ENCODE assay signal across 10 cellular contexts in the genomic region with DNA sequence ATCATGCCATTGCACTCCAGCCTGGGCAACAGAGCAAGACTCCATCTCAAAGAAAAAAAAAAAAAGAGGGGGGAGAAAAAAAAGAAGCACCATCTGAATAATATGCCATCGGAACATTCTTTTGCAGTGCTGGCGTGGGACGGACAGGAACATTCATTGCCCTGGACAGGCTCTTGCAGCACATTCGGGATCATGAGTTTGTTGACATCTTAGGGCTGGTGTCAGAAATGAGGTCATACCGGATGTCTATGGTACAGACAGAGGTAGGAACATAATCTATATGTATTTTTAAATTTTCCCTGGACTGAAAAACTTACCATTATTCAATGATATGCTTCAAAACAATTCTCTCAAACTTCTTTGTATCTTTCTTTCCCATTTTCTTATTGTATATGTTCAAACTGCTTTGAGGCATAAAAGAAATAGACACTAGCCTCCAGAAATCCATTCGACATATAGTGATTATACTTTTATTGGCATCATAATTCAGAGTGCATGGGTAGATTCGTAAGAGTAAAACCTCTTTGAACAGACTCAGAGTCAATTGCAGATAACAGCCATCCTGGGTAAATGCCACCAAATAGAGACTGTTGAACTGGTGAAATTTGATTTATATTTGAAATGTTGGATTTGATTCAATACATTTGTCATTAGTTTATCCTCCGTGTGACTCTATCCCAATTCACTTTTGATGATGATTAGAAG.
DNase-seq lines count a peak whose midpoint lies in the region; ATAC-seq and TF ChIP-seq lines count a peak whose summit lies in the region.
"Had no signal": no experiment of that assay in that cellular context is flagged by ENCODE, and none has a peak within 500 bp of the region (broad histone marks: within the 10 kb centered on the region; RNA-seq: fewer than 3 reads in every experiment).

No MANE protein-coding gene starts in this region.

- H3K4me1 Mint-ChIP-seq in activated T-cell treated with anti-CD3 and anti-CD28 coated beads, Interleukin-2, amount 50 U/mL, for 72 hours (ENCODE audit: low read depth): peaks cover 11% of the 10 kb centered on the region

- WGBS in smooth muscle cell (ENCODE audit: low lambda C conversion rate): 71% methylated on average over 8 of the region's 8 CpGs

- DNase-seq in activated T-cell treated with anti-CD3 and anti-CD28 coated beads, Interleukin-2, amount 50 U/mL, for 72 hours: no peak
- DNase-seq in activated T-cell treated with anti-CD3 and anti-CD28 coated beads for 4 hours (no peak), WERI-Rb-1 (no peak), fibroblast of villous mesenchyme (ENCODE audit: low read depth) (peak; percentile 70), smooth muscle cell (lab: John Stamatoyannopoulos, UW; ENCODE audit: unreplicated experiment) (no peak), dedifferentiated amniotic fluid mesenchymal stem cell (ENCODE audit: extremely low spot score) (no peak), NCI-H69 (lab: John Stamatoyannopoulos, UW) (no peak)

- no peak overlapping the region for H3K27ac Mint-ChIP-seq in activated T-cell treated with anti-CD3 and anti-CD28 coated beads, Interleukin-2, amount 50 U/mL, for 72 hours

- H3K27me3 ChIP-seq in WERI-Rb-1 (ENCODE audit: insufficient read depth, low read depth, severe bottlenecking): no peaks in the 10 kb centered on the region
- peaks cover 4% of the 10 kb centered on the region for H3K27me3 ChIP-seq in smooth muscle cell (ENCODE audit: low read depth)

- no peak for TF ChIP-seq CTCF in WERI-Rb-1 (IDR thresholded peaks at IDR 0.05; ENCODE audit: low read depth, low read length)
- TF ChIP-seq CTCF in fibroblast of villous mesenchyme (IDR thresholded peaks at IDR 0.05; ENCODE audit: insufficient read depth, low read depth, low read length): no peak
- no peak for TF ChIP-seq CTCF in smooth muscle cell (IDR thresholded peaks at IDR 0.05; ENCODE audit: borderline replicate concordance, insufficient read depth, poor library complexity, severe bottlenecking)

- no peak for ATAC-seq in activated T-cell treated with anti-CD3 and anti-CD28 coated beads, Interleukin-2, amount 50 U/mL, for 72 hours (replicated peaks in 1 of 2)
- ATAC-seq in HG03520 (IDR thresholded peaks at IDR 0.05; ENCODE audit: unreplicated experiment): no peak

- H3K36me3 ChIP-seq in WERI-Rb-1 (no peaks in the 10 kb centered on the region), smooth muscle cell (ENCODE audit: low read depth) (no peaks in the 10 kb centered on the region)

- H3K9me3 ChIP-seq in WERI-Rb-1 (ENCODE audit: severe bottlenecking) (no peaks in the 10 kb centered on the region), smooth muscle cell (replicated peaks; ENCODE audit: low read depth) (no peaks in the 10 kb centered on the region)

- H3K27me3 Mint-ChIP-seq in activated T-cell treated with anti-CD3 and anti-CD28 coated beads, Interleukin-2, amount 50 U/mL, for 72 hours (ENCODE audit: low read depth): no peaks in the 10 kb centered on the region
- H3K27me3 Mint-ChIP-seq: brain, naive B cell had no signal

- H3K4me3 Mint-ChIP-seq in activated T-cell treated with anti-CD3 and anti-CD28 coated beads, Interleukin-2, amount 50 U/mL, for 72 hours: peak overlapping the region; percentile 81

- peak overlapping the region; percentile 81 for H3K4me2 ChIP-seq in smooth muscle cell

- H3K79me2 ChIP-seq in smooth muscle cell (ENCODE audit: low read depth): no peaks in the 10 kb centered on the region

- H3K9ac ChIP-seq in smooth muscle cell (ENCODE audit: low read depth): no peak overlapping the region

- H3K36me3 Mint-ChIP-seq in activated T-cell treated with anti-CD3 and anti-CD28 coated beads, Interleukin-2, amount 50 U/mL, for 72 hours (ENCODE audit: insufficient read depth in 2 of 2): no peaks in the 10 kb centered on the region

- peak overlapping the region; percentile 59 for H3K27ac ChIP-seq in WERI-Rb-1
- no peak overlapping the region for H3K27ac ChIP-seq in smooth muscle cell (ENCODE audit: low read depth)

- H3F3A ChIP-seq in smooth muscle cell (ENCODE audit: low read depth): no peaks in the 10 kb centered on the region

- peak overlapping the region; percentile 88 for H2AFZ ChIP-seq in smooth muscle cell (ENCODE audit: low read depth)

- no peaks in the 10 kb centered on the region for H3K9me3 Mint-ChIP-seq in activated T-cell treated with anti-CD3 and anti-CD28 coated beads, Interleukin-2, amount 50 U/mL, for 72 hours
- H3K9me3 Mint-ChIP-seq: brain, naive B cell had no signal

- H3K4me3 ChIP-seq in WERI-Rb-1 (ENCODE audit: low read depth, low read length) (peak overlapping the region; percentile 24), fibroblast of villous mesenchyme (ENCODE audit: low read depth, low read length) (no peak overlapping the region), smooth muscle cell (no peak overlapping the region)

- H3K4me1 ChIP-seq in smooth muscle cell (ENCODE audit: low read depth): peaks cover 6% of the 10 kb centered on the region

- no peaks in the 10 kb centered on the region for H4K20me1 ChIP-seq in smooth muscle cell (ENCODE audit: low read depth)
